In genomic region chr2:107324166-107324565, GRCh38 we compare ENCODE assay signal across 19 cellular contexts.
DNase-seq lines count a peak whose midpoint lies in the region; ATAC-seq and TF ChIP-seq lines count a peak whose summit lies in the region.
"Had no signal": no experiment of that assay in that cellular context is flagged by ENCODE, and none has a peak within 500 bp of the region (broad histone marks: within the 10 kb centered on the region; RNA-seq: fewer than 3 reads in every experiment).

No MANE protein-coding gene starts in this region.

- TF ChIP-seq POLR2A in heart left ventricle (IDR thresholded peaks at IDR 0.05), result no peak

- peaks cover 12% of the 10 kb centered on the region for H3K9me3 Mint-ChIP-seq in nephron

- peak overlapping the region in 2 of 3 experiments; percentile 36 to 99 for H3K27ac Mint-ChIP-seq in nephron
- H3K27ac Mint-ChIP-seq: CD4-positive, alpha-beta memory T cell had no signal

- WGBS in heart left ventricle, 4 donors, result 61 to 75% (median 69%) methylated on average over 4 of the region's 4 CpGs

- ATAC-seq in heart left ventricle, result no peak
- ATAC-seq: GM12878 had no signal

- H3K27me3 ChIP-seq in left ventricle myocardium inferior (ENCODE audit: low read depth) (no peaks in the 10 kb centered on the region), heart left ventricle (no peaks in the 10 kb centered on the region)

- H3K36me3 Mint-ChIP-seq in nephron (ENCODE audit: low read depth), result peaks cover 3% of the 10 kb centered on the region
- H3K36me3 Mint-ChIP-seq: CD4-positive, alpha-beta memory T cell had no signal

- intact Hi-C loops in left ventricle myocardium inferior (cut with micrococcal nuclease), result no loop called here
- intact Hi-C loops in heart left ventricle (cut with DNase I), result no loop called here

- TF ChIP-seq CTCF in left ventricle myocardium inferior (IDR thresholded peaks at IDR 0.05; ENCODE audit: borderline replicate concordance) (no peak), heart left ventricle (IDR thresholded peaks at IDR 0.05) (no peak), nephron (IDR thresholded peaks at IDR 0.05; ENCODE audit: unreplicated experiment in 3 of 3) (no peak)

- no peaks in the 10 kb centered on the region for H3K27me3 Mint-ChIP-seq in nephron (ENCODE audit: low read depth)
- H3K27me3 Mint-ChIP-seq: CD4-positive, alpha-beta memory T cell had no signal

- no peak overlapping the region for H3K4me3 ChIP-seq in left ventricle myocardium inferior
- no peak overlapping the region for H3K4me3 ChIP-seq in heart left ventricle
- H3K4me3 ChIP-seq: GM12878, GM23248 had no signal

- H3K9me3 ChIP-seq in left ventricle myocardium inferior (replicated peaks) (peaks cover 26% of the 10 kb centered on the region), heart left ventricle (peaks cover 0 to 17% (median 10%) of the 10 kb centered on the region in 12 donors)

- H3K4me1 Mint-ChIP-seq in nephron, result peaks cover 45% of the 10 kb centered on the region
- H3K4me1 Mint-ChIP-seq: CD4-positive, alpha-beta memory T cell had no signal

- DNase-seq in DMS 273 (lab: John Stamatoyannopoulos, UW; ENCODE audit: unreplicated experiment) (peak; percentile 18), DMS 273 treated with DMSO at 0.1 percent for 48 hours (lab: John Stamatoyannopoulos, UW) (no peak), left ventricle myocardium inferior (no peak), heart left ventricle (no peak), AG20443 (ENCODE audit: low spot score) (no peak)
- DNase-seq: AML-193; C1 segment of cervical spinal cord; Calu3; CD4-positive, alpha-beta memory T cell; COR-L47; DMS79; EL; GDM1; GM23248; H7; HCEC 1CT had no signal

- peak overlapping the region; percentile 37 for H3K27ac ChIP-seq in left ventricle myocardium inferior (replicated peaks)
- H3K27ac ChIP-seq in heart left ventricle, result peak overlapping the region in 1 of 12 donors; percentile 28
- H3K27ac ChIP-seq: 22Rv1, GM23248 had no signal

- H3K36me3 ChIP-seq in left ventricle myocardium inferior, result no peaks in the 10 kb centered on the region
- no peaks in the 10 kb centered on the region for H3K36me3 ChIP-seq in heart left ventricle

- H3K4me3 Mint-ChIP-seq in nephron, result no peak overlapping the region
- H3K4me3 Mint-ChIP-seq: CD4-positive, alpha-beta memory T cell had no signal

- H3K4me1 ChIP-seq in left ventricle myocardium inferior (peaks cover 13% of the 10 kb centered on the region), heart left ventricle (peaks cover 0 to 20% (median 0%) of the 10 kb centered on the region in 12 donors)
